8 cellular contexts compared by ENCODE assay signal in genomic region chr22:42932857-42933782, GRCh38.
DNase-seq lines count a peak whose midpoint lies in the region; ATAC-seq, FAIRE-seq and TF ChIP-seq lines count a peak whose summit lies in the region.

No MANE protein-coding gene starts in this region.

- H3K4me1 ChIP-seq in HCT116 (ENCODE audit: control insufficient read depth in 1 of 2, insufficient read depth in 2 of 2, low read length in 2 of 2), result peaks cover 22 to 49% of the 10 kb centered on the region in 2 experiments
- peaks cover 54 to 100% (median 100%) of the 10 kb centered on the region in 9 donors for H3K4me1 ChIP-seq in heart right ventricle

- H3K27me3 ChIP-seq in HCT116 (ENCODE audit: insufficient read depth, low read length), result no peaks in the 10 kb centered on the region
- no peaks in the 10 kb centered on the region for H3K27me3 ChIP-seq in heart right ventricle

- FAIRE-seq in GM12891 (lab: Jason Lieb, UNC), result peak; percentile 94

- H3K9me2 ChIP-seq in HCT116 (ENCODE audit: insufficient read depth), result no peaks in the 10 kb centered on the region

- 34 to 41% methylated on average over 11 of the region's 11 CpGs for WGBS in heart right ventricle, 2 donors

- DNase-seq in GM12891 (ENCODE audit: insufficient read length, low spot score) (peak; percentile 56), HCT116 (ENCODE audit: low read depth, low spot score) (no peak), WTC11 (ENCODE audit: low spot score) (no peak), heart right ventricle (peak in 1 of 2 donors; percentile 69), NCI-H82 (lab: John Stamatoyannopoulos, UW) (no peak), ureter (ENCODE audit: low spot score) (no peak)
- DNase-seq in stimulated activated naive B cell treated with anti-CD40 and anti-IgM and Interleukin-4, amounts not matched to agents 10 μg/mL and 1 μg/mL and 100 μg/mL, for 72 hours, result peak; percentile 82

- TF ChIP-seq CTCF in HCT116 (IDR thresholded peaks at IDR 0.05 in 2 of 3, conservative IDR thresholded peaks at IDR 0.05 in 1 of 3; ENCODE audit: borderline replicate concordance in 1 of 3, insufficient read depth in 1 of 3, low read depth in 2 of 3, low read length in 2 of 3) (no peak), WTC11 (IDR thresholded peaks at IDR 0.05) (no peak), heart right ventricle (IDR thresholded peaks at IDR 0.05) (no peak)

- H3K27ac Mint-ChIP-seq in WTC11, result peak overlapping the region; percentile 34; the same call in 1 of the 2 replicates
- H3K27ac Mint-ChIP-seq in stimulated activated naive B cell treated with anti-CD40 and anti-IgM and Interleukin-4, amounts not matched to agents 10 μg/mL and 1 μg/mL and 100 μg/mL, for 72 hours, result peak overlapping the region; percentile 97

- H3K36me3 Mint-ChIP-seq in WTC11, result no peaks in the 10 kb centered on the region
- H3K36me3 Mint-ChIP-seq in stimulated activated naive B cell treated with anti-CD40 and anti-IgM and Interleukin-4, amounts not matched to agents 10 μg/mL and 1 μg/mL and 100 μg/mL, for 72 hours, result peaks cover 1 to 8% of the 10 kb centered on the region in 2 donors

- no peak overlapping the region for H3K27ac ChIP-seq in HCT116 (ENCODE audit: low read depth, low read length)
- H3K27ac ChIP-seq in heart right ventricle, result peak overlapping the region; percentile 80 to 91 (median 86)

- POLR2A ChIA-PET in HCT116 (lab: Charles Lee), result no interaction called here
- POLR2A ChIA-PET in WTC11 (lab: Charles Lee), result no interaction called here

- intact Hi-C loops in HCT116 (cut with micrococcal nuclease), result loop anchor here (10.0 kb wide), 1 partner anchor 162 kb away; no protein-coding TSS in a partner anchor
- intact Hi-C loops in heart right ventricle (cut with DNase I), result no loop called here

- H3K36me3 ChIP-seq in HCT116 (ENCODE audit: control insufficient read depth in 1 of 2, insufficient read depth in 2 of 2, low read length in 2 of 2) (no peaks in the 10 kb centered on the region), heart right ventricle (no peaks in the 10 kb centered on the region)

- CTCF ChIA-PET in HCT116 (lab: Charles Lee), result no interaction called here
- CTCF ChIA-PET in WTC11 (lab: Charles Lee), result interaction anchor here (1.9 kb wide), 1 partner anchor 65 kb away, joined by 6 read pairs; no protein-coding TSS in a partner anchor

- H3K9ac ChIP-seq in HCT116 (ENCODE audit: low read length), result no peak overlapping the region

- no peaks in the 10 kb centered on the region for H4K20me1 ChIP-seq in HCT116 (ENCODE audit: insufficient read depth)

- H3K4me3 ChIP-seq in HCT116 (replicated peaks in 1 of 2; ENCODE audit: low read depth in 1 of 2, low read length in 2 of 2), result no peak overlapping the region
- peak overlapping the region in 6 of 10 donors; percentile 0 to 28 (median 13) for H3K4me3 ChIP-seq in heart right ventricle

- no peak overlapping the region for H3K4me3 Mint-ChIP-seq in WTC11
- peak overlapping the region; percentile 75 to 81 for H3K4me3 Mint-ChIP-seq in stimulated activated naive B cell treated with anti-CD40 and anti-IgM and Interleukin-4, amounts not matched to agents 10 μg/mL and 1 μg/mL and 100 μg/mL, for 72 hours

- no peak overlapping the region for H2AFZ ChIP-seq in HCT116 (ENCODE audit: low read depth, low read length, poor library complexity, severe bottlenecking)

- TF ChIP-seq POLR2A in GM12891 (IDR thresholded peaks at IDR 0.05; ENCODE audit: low read depth, low read length), result peak; percentile 79
- no peak for TF ChIP-seq POLR2A in HCT116 (IDR thresholded peaks at IDR 0.05; ENCODE audit: borderline replicate concordance, extremely low read depth, insufficient read depth, insufficient read length)

- H3K27me3 Mint-ChIP-seq in WTC11 (ENCODE audit: low read depth), result no peaks in the 10 kb centered on the region
- H3K27me3 Mint-ChIP-seq in stimulated activated naive B cell treated with anti-CD40 and anti-IgM and Interleukin-4, amounts not matched to agents 10 μg/mL and 1 μg/mL and 100 μg/mL, for 72 hours, result no peaks in the 10 kb centered on the region

- RAD21 ChIA-PET in HCT116 (lab: Charles Lee; ENCODE audit: low non-redundant PET in 1 of 2, low total read pairs in 2 of 2, uncharacterized antibody in 2 of 2, unreplicated experiment in 2 of 2), result no interaction called here

- peak overlapping the region; percentile 10; the same call in 1 of the 2 replicates for H3K4me2 ChIP-seq in HCT116 (ENCODE audit: low read length)

- H3K79me2 ChIP-seq in HCT116 (ENCODE audit: insufficient read depth, low read length), result peaks cover 78% of the 10 kb centered on the region

- H3K9me3 Mint-ChIP-seq in WTC11, result no peaks in the 10 kb centered on the region
- peaks cover 0 to 2% of the 10 kb centered on the region in 2 donors for H3K9me3 Mint-ChIP-seq in stimulated activated naive B cell treated with anti-CD40 and anti-IgM and Interleukin-4, amounts not matched to agents 10 μg/mL and 1 μg/mL and 100 μg/mL, for 72 hours

- TF ChIP-seq RAD21 in HCT116 (IDR thresholded peaks at IDR 0.05; ENCODE audit: low read depth), result no peak

- H3K9me3 ChIP-seq in HCT116 (ENCODE audit: control insufficient read depth in 1 of 2, insufficient read depth in 1 of 2, low read depth in 1 of 2, low read length in 2 of 2) (no peaks in the 10 kb centered on the region), heart right ventricle (no peaks in the 10 kb centered on the region)

- BruUV-seq in HCT116 (replicated peaks; lab: Mats Ljungman, UMichigan), result no TSS peak

- ATAC-seq in HCT116 (no peak), WTC11 (no peak), heart right ventricle (peak; percentile 21 to 62 (median 43)), HG03025 (IDR thresholded peaks at IDR 0.05; ENCODE audit: low FRiP score, unreplicated experiment) (no peak)
- ATAC-seq in stimulated activated naive B cell treated with anti-CD40 and anti-IgM and Interleukin-4, amounts not matched to agents 10 μg/mL and 1 μg/mL and 100 μg/mL, for 72 hours (replicated peaks), result peak; percentile 75 to 79

- H3K4me1 Mint-ChIP-seq in WTC11, result peaks cover 30% of the 10 kb centered on the region
- H3K4me1 Mint-ChIP-seq in stimulated activated naive B cell treated with anti-CD40 and anti-IgM and Interleukin-4, amounts not matched to agents 10 μg/mL and 1 μg/mL and 100 μg/mL, for 72 hours, result peaks cover 76 to 100% of the 10 kb centered on the region in 2 donors

TF ChIP-seq in GM12891, 5 proteins besides CTCF, POLR2A, EP300 and RAD21:
- TF ChIP-seq TAF1 (IDR thresholded peaks at IDR 0.05; ENCODE audit: low read depth, low read length), result peak; percentile 74
- TF ChIP-seq POU2F2 (IDR thresholded peaks at IDR 0.05; ENCODE audit: low read depth, low read length), result peak; percentile 82
- TF ChIP-seq SPI1 (IDR thresholded peaks at IDR 0.05; ENCODE audit: low read depth, low read length), result peak; percentile 100
- peak; percentile 73 for TF ChIP-seq PAX5 (IDR thresholded peaks at IDR 0.05; ENCODE audit: insufficient read depth, low read length, severe bottlenecking)
- TF ChIP-seq POLR2AphosphoS5 (IDR thresholded peaks at IDR 0.05; ENCODE audit: low read depth, low read length), result peak; percentile 85

TF ChIP-seq in HCT116, 20 proteins besides CTCF, POLR2A, EP300 and RAD21:
- TF ChIP-seq YY1 (IDR thresholded peaks at IDR 0.05; ENCODE audit: extremely low read depth, insufficient replicate concordance, low read depth, low read length) (no peak), ELF1 (IDR thresholded peaks at IDR 0.05; ENCODE audit: borderline replicate concordance, low read depth) (no peak), ZNF274 (IDR thresholded peaks at IDR 0.05; ENCODE audit: low read depth, low read length) (no peak), CEBPB (IDR thresholded peaks at IDR 0.05; ENCODE audit: low read depth) (no peak), EZH2phosphoT487 (IDR thresholded peaks at IDR 0.05; ENCODE audit: borderline replicate concordance) (no peak)

TF ChIP-seq in WTC11, 78 proteins besides CTCF, POLR2A, EP300 and RAD21 (continues in another document):
- TF ChIP-seq PRDM15 (CRISPR knock-in tag; IDR thresholded peaks at IDR 0.05), result no peak
- no peak for TF ChIP-seq ATF1 (CRISPR knock-in tag; IDR thresholded peaks at IDR 0.05)

Comparison
In these comparisons a context has a peak if more than half of its experiments do, and no peak if none do; other contexts are left out.
1. DNase-seq: peak in GM12891 (single experiment) and stimulated activated naive B cell treated with anti-CD40 and anti-IgM and Interleukin-4, amounts not matched to agents 10 μg/mL and 1 μg/mL and 100 μg/mL, for 72 hours (single experiment); none in HCT116 (single experiment), WTC11 (single experiment), NCI-H82 (single experiment) and ureter (single experiment).
2. ATAC-seq: peak in heart right ventricle (8 of 8) and stimulated activated naive B cell treated with anti-CD40 and anti-IgM and Interleukin-4, amounts not matched to agents 10 μg/mL and 1 μg/mL and 100 μg/mL, for 72 hours (2 of 2); none in HCT116 (single experiment), WTC11 (single experiment) and HG03025 (single experiment).
3. H3K4me3 ChIP-seq: peak in heart right ventricle (6 of 10); none in HCT116 (0 of 2).